In the genomic region with DNA sequence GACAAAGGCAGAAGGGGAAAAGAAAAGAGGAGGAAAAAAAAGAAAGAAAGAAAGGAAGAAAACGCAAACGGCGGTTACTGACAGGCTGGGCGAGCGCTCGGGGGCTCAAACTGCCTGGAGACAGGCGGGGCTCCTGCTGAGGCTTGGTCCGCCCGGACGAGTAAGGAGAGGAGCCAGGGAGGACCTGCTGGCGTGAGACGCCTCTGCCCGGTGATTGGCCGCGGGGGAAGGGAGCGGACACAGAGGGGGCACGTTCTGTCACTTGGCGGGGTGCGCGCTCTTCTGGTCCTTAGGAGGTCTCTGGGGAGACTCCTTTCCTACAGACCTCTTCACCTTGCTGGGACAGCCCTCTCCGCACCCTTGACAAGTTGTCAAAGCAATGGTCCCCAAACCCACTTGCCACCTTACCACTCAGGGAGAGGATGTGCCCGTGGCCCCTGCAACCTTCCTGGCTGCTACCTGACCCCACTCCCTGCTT, we compare ENCODE assay signal across 9 cellular contexts. TPM values are rescaled to one million over a fixed set of nuclear protein-coding genes. Genes with fewer than 3 reads are reported as not detected.
DNase-seq lines count a peak whose midpoint lies in the region; ATAC-seq lines count a peak whose summit lies in the region.
"Had no signal": no experiment of that assay in that cellular context is flagged by ENCODE, and none has a peak within 500 bp of the region (broad histone marks: within the 10 kb centered on the region; RNA-seq: fewer than 3 reads in every experiment).

No MANE protein-coding gene starts in this region.

- H3K9me3 Mint-ChIP-seq in activated T-helper 1 cell treated with anti-CD3 and anti-CD28 coated beads, Interleukin-12 subunit alpha, Interleukin-12 subunit beta, Interleukin-2, Interleukin-4 antibody, amounts not matched to agents 30 ng/mL and 10 ng/mL and 1 ng/mL, durations not matched to agents 14 hours and 24 hours and 36 hours = no peaks in the 10 kb centered on the region

- peak overlapping the region; percentile 59 to 81 (median 72) for H3K4me3 ChIP-seq in skin epidermis

- peaks cover 58% of the 10 kb centered on the region for H3K27me3 Mint-ChIP-seq in activated T-helper 1 cell treated with anti-CD3 and anti-CD28 coated beads, Interleukin-12 subunit alpha, Interleukin-12 subunit beta, Interleukin-2, Interleukin-4 antibody, amounts not matched to agents 30 ng/mL and 10 ng/mL and 1 ng/mL, durations not matched to agents 14 hours and 24 hours and 36 hours (ENCODE audit: insufficient read depth)

- peak; percentile 94 for DNase-seq in NCI-H2171 (lab: John Stamatoyannopoulos, UW)
- no peak for DNase-seq in NCI-H2171 treated with DMSO at 0.1 percent for 48 hours (lab: John Stamatoyannopoulos, UW)
- no peak for DNase-seq in activated T-helper 1 cell treated with anti-CD3 and anti-CD28 coated beads, Interleukin-12 subunit alpha, Interleukin-12 subunit beta, Interleukin-2, Interleukin-4 antibody, amounts not matched to agents 30 ng/mL and 10 ng/mL and 1 ng/mL, durations not matched to agents 14 hours and 24 hours and 36 hours (ENCODE audit: low spot score)
- DNase-seq in left ventricle myocardium superior = peak; percentile 83
- DNase-seq in medulla oblongata (ENCODE audit: extremely low spot score) = no peak

- ATAC-seq in GM21381 (IDR thresholded peaks at IDR 0.05; ENCODE audit: unreplicated experiment) (peak; percentile 49), HG03575 (IDR thresholded peaks at IDR 0.05; ENCODE audit: extremely low read depth, insufficient number of reproducible peaks, low FRiP score, unreplicated experiment) (peak; percentile 15), left ventricle myocardium superior (peak; percentile 68)

- peak overlapping the region in 19 of 21 experiments; percentile 60 to 99 (median 96) for H3K27ac ChIP-seq in skin epidermis

- H3K27ac Mint-ChIP-seq in activated T-helper 1 cell treated with anti-CD3 and anti-CD28 coated beads, Interleukin-12 subunit alpha, Interleukin-12 subunit beta, Interleukin-2, Interleukin-4 antibody, amounts not matched to agents 30 ng/mL and 10 ng/mL and 1 ng/mL, durations not matched to agents 14 hours and 24 hours and 36 hours = peak overlapping the region; percentile 98

- intact Hi-C loops in activated T-helper 1 cell treated with anti-CD3 and anti-CD28 coated beads, Interleukin-12 subunit alpha, Interleukin-12 subunit beta, Interleukin-2, Interleukin-4 antibody, amounts not matched to agents 30 ng/mL and 10 ng/mL and 1 ng/mL, durations not matched to agents 14 hours and 24 hours and 36 hours (cut with micrococcal nuclease) = loop anchor here (1.0 to 5.0 kb wide), 8 partner anchors 34 to 549 kb away; partner anchors contain the start of genes GPBP1L1, IPP, NASP and NSUN4
- intact Hi-C loops in left ventricle myocardium superior (cut with micrococcal nuclease) = loop anchor here (5.0 kb wide), 1 partner anchor 44 kb away; the partner anchor contains the start of genes P3R3URF and TSPAN1

- H3K4me1 Mint-ChIP-seq in activated T-helper 1 cell treated with anti-CD3 and anti-CD28 coated beads, Interleukin-12 subunit alpha, Interleukin-12 subunit beta, Interleukin-2, Interleukin-4 antibody, amounts not matched to agents 30 ng/mL and 10 ng/mL and 1 ng/mL, durations not matched to agents 14 hours and 24 hours and 36 hours (ENCODE audit: low read depth) = peaks cover 42% of the 10 kb centered on the region

- no peaks in the 10 kb centered on the region for H3K36me3 Mint-ChIP-seq in activated T-helper 1 cell treated with anti-CD3 and anti-CD28 coated beads, Interleukin-12 subunit alpha, Interleukin-12 subunit beta, Interleukin-2, Interleukin-4 antibody, amounts not matched to agents 30 ng/mL and 10 ng/mL and 1 ng/mL, durations not matched to agents 14 hours and 24 hours and 36 hours (ENCODE audit: low read depth)

- peak overlapping the region; percentile 96 for H3K4me3 Mint-ChIP-seq in activated T-helper 1 cell treated with anti-CD3 and anti-CD28 coated beads, Interleukin-12 subunit alpha, Interleukin-12 subunit beta, Interleukin-2, Interleukin-4 antibody, amounts not matched to agents 30 ng/mL and 10 ng/mL and 1 ng/mL, durations not matched to agents 14 hours and 24 hours and 36 hours

RNA-seq across cellular contexts. Expression of gene PIK3R3, which starts 0.8 kb away (rescaled TPM):
- total RNA-seq in activated T-helper 1 cell treated with anti-CD3 and anti-CD28 coated beads, Interleukin-12 subunit alpha, Interleukin-12 subunit beta, Interleukin-2, Interleukin-4 antibody, amounts not matched to agents 30 ng/mL and 10 ng/mL and 1 ng/mL, durations not matched to agents 14 hours and 24 hours and 36 hours = 3.6 TPM in 2 replicates
- total RNA-seq in left ventricle myocardium superior = 26.2 TPM

RNA-seq across cellular contexts. Expression of gene TSPAN1, which starts 41.7 kb away (rescaled TPM):
- not detected in 2 replicates for total RNA-seq in activated T-helper 1 cell treated with anti-CD3 and anti-CD28 coated beads, Interleukin-12 subunit alpha, Interleukin-12 subunit beta, Interleukin-2, Interleukin-4 antibody, amounts not matched to agents 30 ng/mL and 10 ng/mL and 1 ng/mL, durations not matched to agents 14 hours and 24 hours and 36 hours
- total RNA-seq in left ventricle myocardium superior = 0.72 TPM
- total RNA-seq: lung microvascular endothelial cell had no signal

RNA-seq across cellular contexts. Expression of gene P3R3URF, which starts 43.1 kb away (rescaled TPM):
- total RNA-seq in activated T-helper 1 cell treated with anti-CD3 and anti-CD28 coated beads, Interleukin-12 subunit alpha, Interleukin-12 subunit beta, Interleukin-2, Interleukin-4 antibody, amounts not matched to agents 30 ng/mL and 10 ng/mL and 1 ng/mL, durations not matched to agents 14 hours and 24 hours and 36 hours = not detected in 2 replicates
- total RNA-seq in left ventricle myocardium superior = not detected
- total RNA-seq: lung microvascular endothelial cell had no signal

Comparison
In these comparisons a context has a peak if more than half of its experiments do, and no peak if none do; other contexts are left out.
1. DNase-seq: peak in NCI-H2171 (single experiment) and left ventricle myocardium superior (single experiment); none in NCI-H2171 treated with DMSO at 0.1 percent for 48 hours (single experiment), activated T-helper 1 cell treated with anti-CD3 and anti-CD28 coated beads, Interleukin-12 subunit alpha, Interleukin-12 subunit beta, Interleukin-2, Interleukin-4 antibody, amounts not matched to agents 30 ng/mL and 10 ng/mL and 1 ng/mL, durations not matched to agents 14 hours and 24 hours and 36 hours (single experiment) and medulla oblongata (single experiment).
2. ATAC-seq: peak in every context shown above with its lines; median percentile 68 in left ventricle myocardium superior; 49 in GM21381; 15 in HG03575.